In the genomic region with DNA sequence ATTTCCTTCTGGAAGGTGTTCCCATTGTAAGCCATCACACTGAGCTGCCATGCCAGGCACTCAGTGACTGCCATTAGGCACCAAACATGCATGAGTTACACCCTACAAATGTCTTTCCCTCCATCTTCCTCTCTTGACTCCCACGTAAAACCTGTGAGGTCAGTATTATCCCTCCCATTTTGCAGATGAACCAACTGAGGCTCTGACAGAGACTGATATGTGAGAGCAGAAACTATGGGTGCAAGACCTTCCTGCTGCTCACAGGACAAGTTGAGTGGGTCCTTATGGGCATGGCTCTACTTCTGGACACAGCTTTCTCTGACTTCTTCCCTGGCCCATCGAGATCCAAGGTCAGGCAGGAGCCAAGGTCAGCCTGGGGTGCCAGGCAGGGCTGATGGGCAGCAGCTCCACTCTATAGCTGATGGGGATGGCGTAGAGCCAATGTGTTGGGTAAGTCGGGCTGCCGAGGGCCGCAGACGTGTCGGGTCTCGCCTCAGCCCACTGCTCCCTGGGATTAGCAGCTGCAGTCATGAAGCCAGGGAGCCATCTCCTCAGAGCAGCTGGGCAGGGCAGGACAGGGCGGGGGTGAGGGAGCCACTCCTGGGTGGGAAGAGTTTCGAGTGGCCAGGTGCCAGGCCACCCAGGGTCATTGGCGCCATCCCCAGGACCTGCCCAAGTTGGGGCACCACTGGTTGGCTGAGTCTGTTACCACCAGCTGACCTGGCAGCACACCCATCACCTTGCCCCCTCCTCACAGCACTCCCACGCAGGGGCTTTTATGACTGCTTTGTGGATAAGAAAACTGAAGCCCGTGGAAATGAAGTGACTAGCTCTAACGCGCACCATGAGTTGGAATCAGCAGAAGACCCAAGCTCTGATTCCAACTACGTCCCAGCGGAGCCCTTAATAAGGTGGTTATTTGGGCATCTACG, we compare ENCODE assay signal across 1 cellular context.
A peak's percentile ranks its signal among the peaks of the same experiment; 100 is the strongest.
TF ChIP-seq lines count a peak whose summit lies in the region.

No MANE protein-coding gene starts in this region.

TF ChIP-seq in K562, 482 proteins besides CTCF, POLR2A, EP300 and RAD21:
- TF ChIP-seq RBM25 (IDR thresholded peaks at IDR 0.05; ENCODE audit: low read depth, low read length, severe bottlenecking): peak; percentile 75
- TF ChIP-seq ATF1 (CRISPR knock-in tag; IDR thresholded peaks at IDR 0.05): no peak
- TF ChIP-seq ATF1 (tag; IDR thresholded peaks at IDR 0.05): 0 out of 2 replicates have a peak, but pooled peaks have one; percentile 28
- 0 out of 4 replicates have a peak, but pooled peaks of 1 of the 2 experiments have one; percentile 52 for TF ChIP-seq KDM1A (IDR thresholded peaks at IDR 0.05)
- 0 out of 2 replicates have a peak, but pooled peaks have one; percentile 25 for TF ChIP-seq SMARCA5 (IDR thresholded peaks at IDR 0.05)
- peak; percentile 49; the same call in 1 of the 2 replicates for TF ChIP-seq BCOR (IDR thresholded peaks at IDR 0.05)
- no peak for TF ChIP-seq PTBP1 (IDR thresholded peaks at IDR 0.05; ENCODE audit: low read depth, low read length)
- no peak for TF ChIP-seq C11orf30 (IDR thresholded peaks at IDR 0.05; ENCODE audit: low read depth)
- no peak for TF ChIP-seq NFIC (IDR thresholded peaks at IDR 0.05)
- peak; percentile 50; the same call in 1 of the 2 replicates for TF ChIP-seq ESRRA (IDR thresholded peaks at IDR 0.05; ENCODE audit: borderline replicate concordance, low read depth)
